Comparison of ENCODE assay signal across 11 cellular contexts in genomic region chr1:94039871-94040569, GRCh38.
A peak's percentile ranks its signal among the peaks of the same experiment; 100 is the strongest.
DNase-seq lines count a peak whose midpoint lies in the region; ATAC-seq and TF ChIP-seq lines count a peak whose summit lies in the region.
"Had no signal": no experiment of that assay in that cellular context is flagged by ENCODE, and none has a peak within 500 bp of the region (broad histone marks: within the 10 kb centered on the region; RNA-seq: fewer than 3 reads in every experiment).

No MANE protein-coding gene starts in this region.

- TF ChIP-seq CTCF in chondrocyte (IDR thresholded peaks at IDR 0.05), result peak; percentile 44

- no peaks in the 10 kb centered on the region for H3K36me3 Mint-ChIP-seq in chondrocyte (ENCODE audit: low read depth)
- H3K36me3 Mint-ChIP-seq in activated T-cell treated with anti-CD3 and anti-CD28 coated beads, Interleukin-2, amount 50 U/mL, for 24 hours (ENCODE audit: low read depth), result no peaks in the 10 kb centered on the region

- H3K27me3 Mint-ChIP-seq in chondrocyte (ENCODE audit: low read depth), result no peaks in the 10 kb centered on the region
- peaks cover 53% of the 10 kb centered on the region for H3K27me3 Mint-ChIP-seq in activated T-cell treated with anti-CD3 and anti-CD28 coated beads, Interleukin-2, amount 50 U/mL, for 24 hours

- H3K4me3 ChIP-seq in HAP-1, result no peak overlapping the region
- H3K4me3 ChIP-seq: BLaER1 treated with 17β-estradiol and CSF1 and Interleukin-3, amounts not matched to agents 10 nM and 100 nM had no signal

- H3K4me3 Mint-ChIP-seq in chondrocyte (ENCODE audit: unreplicated experiment), result no peak overlapping the region
- no peak overlapping the region for H3K4me3 Mint-ChIP-seq in activated T-cell treated with anti-CD3 and anti-CD28 coated beads, Interleukin-2, amount 50 U/mL, for 24 hours

- in situ Hi-C loops in HAP-1 (cut with MboI; ENCODE audit: low sequenced_read_pairs), result no loop called here

- no peaks in the 10 kb centered on the region for H3K4me1 ChIP-seq in HAP-1

- H3K9me3 Mint-ChIP-seq in chondrocyte (ENCODE audit: low read depth), result no peaks in the 10 kb centered on the region
- H3K9me3 Mint-ChIP-seq in activated T-cell treated with anti-CD3 and anti-CD28 coated beads, Interleukin-2, amount 50 U/mL, for 24 hours, result no peaks in the 10 kb centered on the region

- peaks cover 75% of the 10 kb centered on the region for H3K4me1 Mint-ChIP-seq in chondrocyte (ENCODE audit: low read depth)
- peaks cover 10% of the 10 kb centered on the region for H3K4me1 Mint-ChIP-seq in activated T-cell treated with anti-CD3 and anti-CD28 coated beads, Interleukin-2, amount 50 U/mL, for 24 hours (ENCODE audit: low read depth)

- peaks cover 27% of the 10 kb centered on the region for H3K27me3 ChIP-seq in HAP-1 (ENCODE audit: low read depth)
- H3K27me3 ChIP-seq: BLaER1 treated with 17β-estradiol and CSF1 and Interleukin-3, amounts not matched to agents 10 nM and 100 nM had no signal

- no peak for ATAC-seq in GM21515 (IDR thresholded peaks at IDR 0.05; ENCODE audit: unreplicated experiment)

- peak overlapping the region; percentile 34 for H3K27ac Mint-ChIP-seq in chondrocyte (ENCODE audit: unreplicated experiment)
- H3K27ac Mint-ChIP-seq in activated T-cell treated with anti-CD3 and anti-CD28 coated beads, Interleukin-2, amount 50 U/mL, for 24 hours, result no peak overlapping the region

- no peaks in the 10 kb centered on the region for H3K36me3 ChIP-seq in HAP-1 (replicated peaks)
- H3K36me3 ChIP-seq: BLaER1 treated with 17β-estradiol and CSF1 and Interleukin-3, amounts not matched to agents 10 nM and 100 nM; neutrophil had no signal

- peak; percentile 36 for DNase-seq in A172 (ENCODE audit: low spot score)
- DNase-seq in HT-29 (ENCODE audit: low spot score), result peak; percentile 34
- no peak for DNase-seq in chondrocyte (ENCODE audit: low spot score)
- peak; percentile 95 for DNase-seq in myocyte (ENCODE audit: low read depth)
- DNase-seq in HAP-1 (ENCODE audit: low spot score in 2 of 2), result no peak
- DNase-seq in activated CD8-positive, alpha-beta memory T cell treated with anti-CD3 and anti-CD28 coated beads for 24 hours, result no peak
- no peak for DNase-seq in activated T-cell treated with anti-CD3 and anti-CD28 coated beads, Interleukin-2, amount 50 U/mL, for 24 hours
- DNase-seq: NCI-H1436 treated with DMSO at 0.1 percent for 48 hours had no signal

- H3K9me3 ChIP-seq in HAP-1, result no peaks in the 10 kb centered on the region
- H3K9me3 ChIP-seq: BLaER1 treated with 17β-estradiol and CSF1 and Interleukin-3, amounts not matched to agents 10 nM and 100 nM; neutrophil had no signal

Comparison
In these comparisons a context has a peak if more than half of its experiments do, and no peak if none do; other contexts are left out.
1. DNase-seq: peak in A172 (single experiment), HT-29 (single experiment) and myocyte (single experiment); none in chondrocyte (single experiment), HAP-1 (0 of 2), activated CD8-positive, alpha-beta memory T cell treated with anti-CD3 and anti-CD28 coated beads for 24 hours (single experiment) and activated T-cell treated with anti-CD3 and anti-CD28 coated beads, Interleukin-2, amount 50 U/mL, for 24 hours (single experiment).